20 cellular contexts compared by ENCODE assay signal in the genomic region with DNA sequence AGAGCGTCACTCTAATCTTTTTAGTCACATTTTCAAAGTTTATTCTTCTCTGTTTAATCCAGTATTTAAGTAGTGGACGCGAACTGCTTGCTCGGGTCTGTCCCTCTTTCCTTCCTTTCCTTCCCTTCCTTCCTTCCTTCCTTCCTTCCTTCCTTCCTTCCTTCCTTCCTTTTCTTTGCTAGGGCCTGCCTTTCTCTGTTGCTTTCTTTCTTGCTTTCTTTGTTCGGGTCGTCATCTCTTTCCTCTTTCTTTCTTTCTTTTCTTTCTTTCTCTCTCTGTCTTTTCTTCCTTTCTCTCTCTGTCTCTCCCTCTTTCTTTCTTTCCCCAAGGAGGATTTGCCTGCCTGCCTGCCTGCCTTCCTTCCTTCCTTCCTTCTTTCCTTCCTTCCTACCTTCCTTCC. TPM values are rescaled to one million over a fixed set of nuclear protein-coding genes. Genes with fewer than 3 reads are reported as not detected.
A peak's percentile ranks its signal among the peaks of the same experiment; 100 is the strongest.
DNase-seq lines count a peak whose midpoint lies in the region; ATAC-seq and TF ChIP-seq lines count a peak whose summit lies in the region.
"Had no signal": no experiment of that assay in that cellular context is flagged by ENCODE, and none has a peak within 500 bp of the region (broad histone marks: within the 10 kb centered on the region; RNA-seq: fewer than 3 reads in every experiment).

No MANE protein-coding gene starts in this region.

- H4K20me1 ChIP-seq in BLaER1 treated with 17β-estradiol and CSF1 and Interleukin-3, amounts not matched to agents 10 nM and 100 nM = 0 out of 22 replicates have a peak, but pooled peaks cover 0 to 3% (median 0%) of the 10 kb centered on the region in 11 experiments

- no peak overlapping the region for H3K4me3 ChIP-seq in BLaER1 treated with 17β-estradiol and CSF1 and Interleukin-3, amounts not matched to agents 10 nM and 100 nM
- H3K4me3 ChIP-seq in stomach (no peak overlapping the region), Peyer's patch (no peak overlapping the region), colonic mucosa (no peak overlapping the region)

- peaks cover 0 to 14% (median 9%) of the 10 kb centered on the region in 11 experiments; a peak in 9 of 22 replicates for H3K9me3 ChIP-seq in BLaER1 treated with 17β-estradiol and CSF1 and Interleukin-3, amounts not matched to agents 10 nM and 100 nM (replicated peaks in 1 of 11)
- H3K9me3 ChIP-seq in stomach (no peaks in the 10 kb centered on the region), Peyer's patch (no peaks in the 10 kb centered on the region), colonic mucosa (no peaks in the 10 kb centered on the region)
- H3K9me3 ChIP-seq: gastroesophageal sphincter had no signal

- DNase-seq in T-cell = no peak
- DNase-seq in mesothelial cell of epicardium (ENCODE audit: low spot score in 2 of 2, unreplicated experiment in 2 of 2) = no peak
- no peak for DNase-seq in stomach
- DNase-seq in effector CD4-positive, alpha-beta T cell = no peak
- no peak for DNase-seq in Peyer's patch
- no peak for DNase-seq in colonic mucosa
- DNase-seq: activated CD4-positive, alpha-beta T cell treated with anti-CD3 and anti-CD28 coated beads for 48 hours; COR-L47; Karpas-422; kidney glomerular epithelial cell; mammary epithelial cell; NCI-H187; NCI-H226; NCI-H82; stimulated activated naive CD8-positive, alpha-beta T cell treated with anti-CD3 and anti-CD28 coated beads, Interleukin-15, Interleukin-2, amounts not matched to agents 100 U/mL and 50 U/mL, for 24 hours had no signal

- H3K4me3 Mint-ChIP-seq in T-cell = peak overlapping the region; percentile 21 to 32 (median 31)
- H3K4me3 Mint-ChIP-seq in mesothelial cell of epicardium = peak overlapping the region; percentile 58

- CTCF ChIA-PET in T-cell (lab: Charles Lee) = interaction anchor here in 1 of 2 donors (0.5 to 2.4 kb wide), 2 partner anchors 53 to 213 kb away, joined by 3 to 6 read pairs; no protein-coding TSS in a partner anchor

- no peak overlapping the region for H3K27ac ChIP-seq in BLaER1 treated with 17β-estradiol and CSF1 and Interleukin-3, amounts not matched to agents 10 nM and 100 nM
- peak overlapping the region in 3 of 5 donors; percentile 86 to 93 (median 90) for H3K27ac ChIP-seq in stomach
- H3K27ac ChIP-seq in Peyer's patch = no peak overlapping the region
- no peak overlapping the region for H3K27ac ChIP-seq in colonic mucosa

- H3K36me3 ChIP-seq in BLaER1 treated with 17β-estradiol and CSF1 and Interleukin-3, amounts not matched to agents 10 nM and 100 nM = no peaks in the 10 kb centered on the region
- no peaks in the 10 kb centered on the region for H3K36me3 ChIP-seq in stomach
- H3K36me3 ChIP-seq in Peyer's patch = no peaks in the 10 kb centered on the region
- no peaks in the 10 kb centered on the region for H3K36me3 ChIP-seq in colonic mucosa
- H3K36me3 ChIP-seq: gastroesophageal sphincter had no signal

- H3K9ac ChIP-seq in BLaER1 treated with 17β-estradiol and CSF1 and Interleukin-3, amounts not matched to agents 10 nM and 100 nM = no peak overlapping the region
- no peak overlapping the region for H3K9ac ChIP-seq in colonic mucosa (ENCODE audit: low read depth in 2 of 2, low read length in 2 of 2)

- intact Hi-C loops in stomach (cut with DNase I; ENCODE audit: low total_unique reads) (no loop called here), colonic mucosa (cut with DNase I) (no loop called here)

- TF ChIP-seq CTCF in mesothelial cell of epicardium (IDR thresholded peaks at IDR 0.05; ENCODE audit: unreplicated experiment) (no peak), stomach (IDR thresholded peaks at IDR 0.05) (no peak), Peyer's patch (IDR thresholded peaks at IDR 0.05) (no peak), colonic mucosa (IDR thresholded peaks at IDR 0.05) (no peak)

- 70 to 90% (median 78%) methylated on average over 6 of the region's 6 CpGs for whole genome bisulfite sequencing in stomach, 5 donors

- H3K4me2 ChIP-seq in BLaER1 treated with 17β-estradiol and CSF1 and Interleukin-3, amounts not matched to agents 10 nM and 100 nM = peak overlapping the region in 9 of 11 experiments; percentile 88 to 98 (median 95); a peak in 17 of 22 replicates

- H3K27ac Mint-ChIP-seq in T-cell (no peak overlapping the region), mesothelial cell of epicardium (peak overlapping the region; percentile 97)
- H3K27ac Mint-ChIP-seq: H9 had no signal

- ATAC-seq in T-cell (replicated peaks in 1 of 4) (no peak), GM19023 (IDR thresholded peaks at IDR 0.05; ENCODE audit: unreplicated experiment) (no peak)
- ATAC-seq: gastroesophageal sphincter; Right ventricle myocardium inferior; stimulated activated naive CD8-positive, alpha-beta T cell treated with anti-CD3 and anti-CD28 coated beads, Interleukin-15, Interleukin-2, amounts not matched to agents 100 U/mL and 50 U/mL, for 24 hours had no signal

- TF ChIP-seq EP300 in stomach (IDR thresholded peaks at IDR 0.05) = no peak

- peaks cover 21 to 28% (median 21%) of the 10 kb centered on the region in 3 donors for H3K4me1 Mint-ChIP-seq in T-cell
- peaks cover 60% of the 10 kb centered on the region for H3K4me1 Mint-ChIP-seq in mesothelial cell of epicardium

- no peak for TF ChIP-seq POLR2A in stomach (IDR thresholded peaks at IDR 0.05)
- no peak for TF ChIP-seq POLR2A in Peyer's patch (IDR thresholded peaks at IDR 0.05)

- H3K27me3 ChIP-seq in BLaER1 treated with 17β-estradiol and CSF1 and Interleukin-3, amounts not matched to agents 10 nM and 100 nM = peaks cover 42 to 58% (median 48%) of the 10 kb centered on the region in 11 experiments
- H3K27me3 ChIP-seq in stomach = peaks cover 0 to 10% (median 0%) of the 10 kb centered on the region in 3 donors
- H3K27me3 ChIP-seq in Peyer's patch = no peaks in the 10 kb centered on the region
- H3K27me3 ChIP-seq in colonic mucosa = peaks cover 2% of the 10 kb centered on the region
- H3K27me3 ChIP-seq: gastroesophageal sphincter had no signal

- peaks cover 22% of the 10 kb centered on the region for H3K36me3 Mint-ChIP-seq in T-cell
- peaks cover 3% of the 10 kb centered on the region for H3K36me3 Mint-ChIP-seq in mesothelial cell of epicardium

- H3K9me3 Mint-ChIP-seq in T-cell (no peaks in the 10 kb centered on the region), mesothelial cell of epicardium (peaks cover 15% of the 10 kb centered on the region)
- H3K9me3 Mint-ChIP-seq: H9 had no signal

- POLR2A ChIA-PET in T-cell (lab: Charles Lee) = interaction anchor here in 1 of 2 donors (0.6 kb wide), 1 partner anchor 1124 kb away, joined by 7 read pairs; no protein-coding TSS in a partner anchor

- peaks cover 40 to 99% (median 92%) of the 10 kb centered on the region in 10 experiments for H3K4me1 ChIP-seq in BLaER1 treated with 17β-estradiol and CSF1 and Interleukin-3, amounts not matched to agents 10 nM and 100 nM
- peaks cover 18 to 57% (median 43%) of the 10 kb centered on the region in 4 donors for H3K4me1 ChIP-seq in stomach
- peaks cover 0 to 19% (median 6%) of the 10 kb centered on the region in 4 donors for H3K4me1 ChIP-seq in Peyer's patch
- peaks cover 8% of the 10 kb centered on the region for H3K4me1 ChIP-seq in colonic mucosa

- no peaks in the 10 kb centered on the region for H3K27me3 Mint-ChIP-seq in T-cell
- no peaks in the 10 kb centered on the region for H3K27me3 Mint-ChIP-seq in mesothelial cell of epicardium (ENCODE audit: low read depth)

RNA-seq across cellular contexts. Expression of gene ACKR3, which starts 3.0 kb away (rescaled TPM):
- 1 to 10 TPM; 3.3 to 6.9 (median 4.5) TPM for total RNA-seq in T-cell
- total RNA-seq in mesothelial cell of epicardium = 70.6 to 78.7 TPM (median 77.6 TPM) in 3 replicates
- total RNA-seq in stomach = 10 to 100 TPM in 4 of 5 donors, 1 to 10 TPM in 1; 5.2 to 35.0 (median 15.1) TPM
- 1 to 10 TPM; 5.0 to 7.3 (median 5.8) TPM for polyA plus RNA-seq in stomach
- total RNA-seq in Peyer's patch = 10 to 100 TPM in 3 of 4 donors, 1 to 10 TPM in 1; 6.3 to 49.5 (median 22.2) TPM
- 10 to 100 TPM in 1 of 2 donors, 1 to 10 TPM in 1; 3.5 to 10.1 TPM for total RNA-seq in colonic mucosa

Comparison
In these comparisons a context has a peak if more than half of its experiments do, and no peak if none do; other contexts are left out.
1. H3K27ac ChIP-seq: peak in stomach (3 of 5); none in BLaER1 treated with 17β-estradiol and CSF1 and Interleukin-3, amounts not matched to agents 10 nM and 100 nM (0 of 11), Peyer's patch (0 of 4) and colonic mucosa (single experiment).